1 cellular context compared by ENCODE assay signal in genomic region chr11:6489338-6489737, GRCh38.
A peak's percentile ranks its signal among the peaks of the same experiment; 100 is the strongest.
TF ChIP-seq lines count a peak whose summit lies in the region.

No MANE protein-coding gene starts in this region.

TF ChIP-seq in HepG2, 621 proteins besides CTCF, POLR2A, EP300 and RAD21:
- TF ChIP-seq GMEB1 (CRISPR knock-in tag; IDR thresholded peaks at IDR 0.05; ENCODE audit: borderline replicate concordance) (no peak), XRCC5 (optimal IDR thresholded peaks at IDR 0.05; ENCODE audit: low read length) (peak; percentile 12), HIVEP1 (CRISPR knock-in tag; IDR thresholded peaks at IDR 0.05) (no peak), FOXP1 (IDR thresholded peaks at IDR 0.05) (no peak), FOXP1 (CRISPR knock-in tag; IDR thresholded peaks at IDR 0.05) (no peak), KAT8 (CRISPR knock-in tag; IDR thresholded peaks at IDR 0.05) (0 out of 2 replicates have a peak, but pooled peaks have one; percentile 14), ZNF34 (CRISPR knock-in tag; IDR thresholded peaks at IDR 0.05; ENCODE audit: borderline replicate concordance) (no peak), SMC3 (IDR thresholded peaks at IDR 0.05; ENCODE audit: low read length) (no peak), SMARCE1 (IDR thresholded peaks at IDR 0.05; ENCODE audit: borderline replicate concordance) (no peak), DRAP1 (CRISPR knock-in tag; IDR thresholded peaks at IDR 0.05) (no peak), ZNF609 (CRISPR knock-in tag; IDR thresholded peaks at IDR 0.05; ENCODE audit: borderline replicate concordance) (peak; percentile 33; the same call in 1 of the 2 replicates), SPEN (CRISPR knock-in tag; IDR thresholded peaks at IDR 0.05; ENCODE audit: low read depth) (no peak), SOX13 (IDR thresholded peaks at IDR 0.05) (no peak), SOX13 (CRISPR knock-in tag; conservative IDR thresholded peaks at IDR 0.05 in 1 of 2, IDR thresholded peaks at IDR 0.05 in 1 of 2) (peak in 1 of 2 experiments; percentile 70; a peak in 2 of 4 replicates), ZNF572 (CRISPR knock-in tag; IDR thresholded peaks at IDR 0.05) (no peak), HHEX (CRISPR knock-in tag; IDR thresholded peaks at IDR 0.05) (0 out of 2 replicates have a peak, but pooled peaks have one; percentile 26)
- TF ChIP-seq, protein P1, sequence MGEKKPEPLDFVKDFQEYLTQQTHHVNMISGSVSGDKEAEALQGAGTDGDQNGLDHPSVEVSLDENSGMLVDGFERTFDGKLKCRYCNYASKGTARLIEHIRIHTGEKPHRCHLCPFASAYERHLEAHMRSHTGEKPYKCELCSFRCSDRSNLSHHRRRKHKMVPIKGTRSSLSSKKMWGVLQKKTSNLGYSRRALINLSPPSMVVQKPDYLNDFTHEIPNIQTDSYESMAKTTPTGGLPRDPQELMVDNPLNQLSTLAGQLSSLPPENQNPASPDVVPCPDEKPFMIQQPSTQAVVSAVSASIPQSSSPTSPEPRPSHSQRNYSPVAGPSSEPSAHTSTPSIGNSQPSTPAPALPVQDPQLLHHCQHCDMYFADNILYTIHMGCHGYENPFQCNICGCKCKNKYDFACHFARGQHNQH (CRISPR knock-in tag; IDR thresholded peaks at IDR 0.05): no peak
- TF ChIP-seq, protein P2, sequence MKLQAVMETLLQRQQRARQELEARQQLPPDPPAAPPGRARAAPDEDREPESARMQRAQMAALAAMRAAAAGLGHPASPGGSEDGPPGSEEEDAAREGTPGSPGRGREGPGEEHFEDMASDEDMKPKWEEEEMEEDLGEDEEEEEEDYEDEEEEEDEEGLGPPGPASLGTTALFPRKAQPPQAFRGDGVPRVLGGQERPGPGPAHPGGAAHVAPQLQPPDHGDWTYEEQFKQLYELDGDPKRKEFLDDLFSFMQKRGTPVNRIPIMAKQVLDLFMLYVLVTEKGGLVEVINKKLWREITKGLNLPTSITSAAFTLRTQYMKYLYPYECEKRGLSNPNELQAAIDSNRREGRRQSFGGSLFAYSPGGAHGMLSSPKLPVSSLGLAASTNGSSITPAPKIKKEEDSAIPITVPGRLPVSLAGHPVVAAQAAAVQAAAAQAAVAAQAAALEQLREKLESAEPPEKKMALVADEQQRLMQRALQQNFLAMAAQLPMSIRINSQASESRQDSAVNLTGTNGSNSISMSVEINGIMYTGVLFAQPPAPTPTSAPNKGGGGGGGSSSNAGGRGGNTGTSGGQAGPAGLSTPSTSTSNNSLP (IDR thresholded peaks at IDR 0.05; ENCODE audit: low read depth, low read length): 0 out of 2 replicates have a peak, but pooled peaks have one; percentile 44
- TF ChIP-seq, protein P3, sequence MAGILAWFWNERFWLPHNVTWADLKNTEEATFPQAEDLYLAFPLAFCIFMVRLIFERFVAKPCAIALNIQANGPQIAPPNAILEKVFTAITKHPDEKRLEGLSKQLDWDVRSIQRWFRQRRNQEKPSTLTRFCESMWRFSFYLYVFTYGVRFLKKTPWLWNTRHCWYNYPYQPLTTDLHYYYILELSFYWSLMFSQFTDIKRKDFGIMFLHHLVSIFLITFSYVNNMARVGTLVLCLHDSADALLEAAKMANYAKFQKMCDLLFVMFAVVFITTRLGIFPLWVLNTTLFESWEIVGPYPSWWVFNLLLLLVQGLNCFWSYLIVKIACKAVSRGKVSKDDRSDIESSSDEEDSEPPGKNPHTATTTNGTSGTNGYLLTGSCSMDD (CRISPR knock-in tag; IDR thresholded peaks at IDR 0.05): no peak
